17 cellular contexts compared by ENCODE assay signal in genomic region chr1:204325944-204326343, GRCh38.
"Had no signal": no experiment of that assay in that cellular context is flagged by ENCODE, and none has a peak within 500 bp of the region (broad histone marks: within the 10 kb centered on the region; RNA-seq: fewer than 3 reads in every experiment).

No MANE protein-coding gene starts in this region.

- ATAC-seq: activated CD4-positive, CD25-positive, alpha-beta regulatory T cell treated with anti-CD3 and anti-CD28 coated beads, Interleukin-2, amount 50 U/mL, for 24 hours; activated CD8-positive, alpha-beta T cell treated with anti-CD3 and anti-CD28 coated beads, Interleukin-2, amount 10 ng/mL, durations not matched to agents 7 days and 5 days; activated naive CD4-positive, alpha-beta T cell treated with anti-CD3 and anti-CD28 coated beads, Interleukin-2, amount 50 U/mL, for 72 hours; natural killer cell treated with Interleukin-12 subunit alpha and Interleukin-12 subunit beta and Interleukin-15 and Interleukin-18, amount 100 ng/mL, for 72 hours; right lobe of liver; stimulated activated effector memory CD8-positive, alpha-beta T cell treated with anti-CD3 and anti-CD28 coated beads, Interleukin-12 subunit alpha, Interleukin-12 subunit beta, amount 100 ng/mL, for 72 hours; stimulated activated naive CD8-positive, alpha-beta T cell treated with anti-CD3 and anti-CD28 coated beads, Interleukin-15, amount 100 ng/mL, for 72 hours had no signal

- H3K9me3 ChIP-seq: ascending aorta, left ventricle myocardium inferior, right lobe of liver, transverse colon, uterus had no signal

- H3K4me1 ChIP-seq: ascending aorta, parathyroid adenoma, right lobe of liver had no signal

- H3K79me2 ChIP-seq: parathyroid adenoma had no signal

- H3K9ac ChIP-seq: parathyroid adenoma had no signal

- H3K4me3 ChIP-seq: ascending aorta, left ventricle myocardium inferior, right lobe of liver, skin epidermis, transverse colon, uterus had no signal

- DNase-seq: activated CD4-positive, alpha-beta T cell treated with anti-CD3 and anti-CD28 coated beads, Interleukin-2, amount 50 U/mL, for 1 hour; activated CD8-positive, alpha-beta T cell treated with anti-CD3 and anti-CD28 coated beads, Interleukin-2, amount 10 ng/mL, durations not matched to agents 7 days and 5 days; activated T-cell treated with anti-CD3 and anti-CD28 coated beads, Interleukin-2, amount 50 U/mL, for 1 hour; left ventricle myocardium inferior; right lobe of liver; stimulated activated CD4-positive, alpha-beta T cell treated with anti-CD3 and anti-CD28 coated beads, Interleukin-1b, Interleukin-23, amount 100 ng/mL, for 48 hours; stimulated activated naive CD8-positive, alpha-beta T cell treated with anti-CD3 and anti-CD28 coated beads, Interleukin-15, amount 100 ng/mL, for 72 hours; transverse colon; uterus had no signal

- H2AFZ ChIP-seq: parathyroid adenoma had no signal

- H3K27ac ChIP-seq: ascending aorta, epithelial cell of prostate, left ventricle myocardium inferior, parathyroid adenoma, right lobe of liver, skin epidermis, transverse colon, uterus had no signal

- H3K27me3 ChIP-seq: ascending aorta, right lobe of liver, transverse colon, uterus had no signal

- H3K36me3 ChIP-seq: ascending aorta, left ventricle myocardium inferior, right lobe of liver, transverse colon, uterus had no signal
